In genomic region chr12:6457220-6457945, GRCh38 we compare ENCODE assay signal across 20 cellular contexts. TPM values are rescaled to one million over a fixed set of nuclear protein-coding genes. Genes with fewer than 3 reads are reported as not detected.
DNase-seq lines count a peak whose midpoint lies in the region; ATAC-seq, FAIRE-seq and TF ChIP-seq lines count a peak whose summit lies in the region.
"Had no signal": no experiment of that assay in that cellular context is flagged by ENCODE, and none has a peak within 500 bp of the region (broad histone marks: within the 10 kb centered on the region; RNA-seq: fewer than 3 reads in every experiment).

No MANE protein-coding gene starts in this region.

- intact Hi-C loops in natural killer cell (cut with micrococcal nuclease): no loop called here

- no peaks in the 10 kb centered on the region for H3K9me3 Mint-ChIP-seq in activated CD4-positive, alpha-beta T cell treated with anti-CD3 and anti-CD28 coated beads, Interleukin-2, amount 10 ng/mL, durations not matched to agents 7 days and 5 days
- H3K9me3 Mint-ChIP-seq in activated T-helper 17 cell treated with anti-CD3 and anti-CD28 coated beads, Interleukin-2, amount 50 U/mL, for 72 hours: no peaks in the 10 kb centered on the region
- H3K9me3 Mint-ChIP-seq in natural killer cell (no peaks in the 10 kb centered on the region), osteocyte (ENCODE audit: unreplicated experiment) (no peaks in the 10 kb centered on the region)
- H3K9me3 Mint-ChIP-seq: GM23338 had no signal

- peaks cover 85% of the 10 kb centered on the region for H3K36me3 Mint-ChIP-seq in activated CD4-positive, alpha-beta T cell treated with anti-CD3 and anti-CD28 coated beads, Interleukin-2, amount 10 ng/mL, durations not matched to agents 7 days and 5 days (ENCODE audit: low read depth)
- peaks cover 100% of the 10 kb centered on the region for H3K36me3 Mint-ChIP-seq in activated T-helper 17 cell treated with anti-CD3 and anti-CD28 coated beads, Interleukin-2, amount 50 U/mL, for 72 hours (ENCODE audit: low read depth)
- H3K36me3 Mint-ChIP-seq in natural killer cell (peaks cover 12% of the 10 kb centered on the region), osteocyte (ENCODE audit: unreplicated experiment) (peaks cover 13% of the 10 kb centered on the region)

- no peak for DNase-seq in activated CD4-positive, alpha-beta T cell treated with anti-CD3 and anti-CD28 coated beads, Interleukin-2, amount 10 ng/mL, durations not matched to agents 7 days and 5 days
- no peak for DNase-seq in activated CD4-positive, alpha-beta T cell treated with anti-CD3 and anti-CD28 coated beads for 48 hours
- DNase-seq in GM12891 (ENCODE audit: insufficient read length, low spot score) (no peak), natural killer cell (no peak), osteocyte (ENCODE audit: extremely low spot score, unreplicated experiment) (no peak), mucosa of gallbladder (ENCODE audit: low spot score) (no peak)
- DNase-seq: colonic mucosa, left lung, NCI-H1092 treated with DMSO at 0.1 percent for 48 hours, NCI-H82, upper lobe of left lung, WERI-Rb-1 had no signal

- peaks cover 80% of the 10 kb centered on the region for H3K4me1 Mint-ChIP-seq in activated CD4-positive, alpha-beta T cell treated with anti-CD3 and anti-CD28 coated beads, Interleukin-2, amount 10 ng/mL, durations not matched to agents 7 days and 5 days
- H3K4me1 Mint-ChIP-seq in activated T-helper 17 cell treated with anti-CD3 and anti-CD28 coated beads, Interleukin-2, amount 50 U/mL, for 72 hours: peaks cover 36% of the 10 kb centered on the region
- H3K4me1 Mint-ChIP-seq in natural killer cell: peaks cover 32 to 58% of the 10 kb centered on the region in 2 donors
- peaks cover 8% of the 10 kb centered on the region for H3K4me1 Mint-ChIP-seq in osteocyte (ENCODE audit: unreplicated experiment)

- no peak for ATAC-seq in activated T-helper 17 cell treated with anti-CD3 and anti-CD28 coated beads, Interleukin-2, amount 50 U/mL, for 72 hours (replicated peaks)
- ATAC-seq in natural killer cell (no peak), GM19035 (IDR thresholded peaks at IDR 0.05; ENCODE audit: unreplicated experiment) (no peak)
- ATAC-seq: GM23338, left lung, SK-N-SH treated with all-trans-retinoic acid at 6 μM for 48 hours had no signal

- H3K27ac Mint-ChIP-seq in activated CD4-positive, alpha-beta T cell treated with anti-CD3 and anti-CD28 coated beads, Interleukin-2, amount 10 ng/mL, durations not matched to agents 7 days and 5 days: peak overlapping the region; percentile 31
- peak overlapping the region; percentile 72 for H3K27ac Mint-ChIP-seq in activated T-helper 17 cell treated with anti-CD3 and anti-CD28 coated beads, Interleukin-2, amount 50 U/mL, for 72 hours
- peak overlapping the region; percentile 31 to 68 for H3K27ac Mint-ChIP-seq in natural killer cell
- H3K27ac Mint-ChIP-seq in osteocyte (ENCODE audit: unreplicated experiment): no peak overlapping the region
- H3K27ac Mint-ChIP-seq: GM23338 had no signal

- FAIRE-seq in GM12891 (lab: Jason Lieb, UNC): no peak
- FAIRE-seq: astrocyte, frontal cortex, RCC 7860 had no signal

- CTCF ChIA-PET in activated CD4-positive, alpha-beta T cell treated with anti-CD3 and anti-CD28 coated beads, Interleukin-2, amount 10 ng/mL, durations not matched to agents 7 days and 5 days (lab: Charles Lee): interaction anchor here (0.9 to 2.6 kb wide), 9 partner anchors 8 to 133 kb away, joined by 3 to 6 read pairs (median 4); partner anchors contain the start of genes CD27 and VAMP1

- no peaks in the 10 kb centered on the region for H3K27me3 Mint-ChIP-seq in activated CD4-positive, alpha-beta T cell treated with anti-CD3 and anti-CD28 coated beads, Interleukin-2, amount 10 ng/mL, durations not matched to agents 7 days and 5 days
- no peaks in the 10 kb centered on the region for H3K27me3 Mint-ChIP-seq in activated T-helper 17 cell treated with anti-CD3 and anti-CD28 coated beads, Interleukin-2, amount 50 U/mL, for 72 hours
- H3K27me3 Mint-ChIP-seq in natural killer cell (ENCODE audit: low read depth in 2 of 2): no peaks in the 10 kb centered on the region
- no peaks in the 10 kb centered on the region for H3K27me3 Mint-ChIP-seq in osteocyte (ENCODE audit: unreplicated experiment)

- TF ChIP-seq CTCF in natural killer cell (IDR thresholded peaks at IDR 0.05) (no peak), osteocyte (IDR thresholded peaks at IDR 0.05) (no peak)

- POLR2A ChIA-PET in activated CD4-positive, alpha-beta T cell treated with anti-CD3 and anti-CD28 coated beads, Interleukin-2, amount 10 ng/mL, durations not matched to agents 7 days and 5 days (lab: Charles Lee): no interaction called here

- no peak overlapping the region for H3K4me3 Mint-ChIP-seq in activated CD4-positive, alpha-beta T cell treated with anti-CD3 and anti-CD28 coated beads, Interleukin-2, amount 10 ng/mL, durations not matched to agents 7 days and 5 days
- H3K4me3 Mint-ChIP-seq in activated T-helper 17 cell treated with anti-CD3 and anti-CD28 coated beads, Interleukin-2, amount 50 U/mL, for 72 hours: peak overlapping the region; percentile 6
- H3K4me3 Mint-ChIP-seq in natural killer cell (no peak overlapping the region), osteocyte (ENCODE audit: unreplicated experiment) (no peak overlapping the region)
- H3K4me3 Mint-ChIP-seq: GM23338 had no signal

- TF ChIP-seq POLR2A in GM12891 (IDR thresholded peaks at IDR 0.05; ENCODE audit: low read depth, low read length): no peak

TF ChIP-seq in GM12891, 5 proteins besides CTCF, POLR2A, EP300 and RAD21:
- TF ChIP-seq POLR2AphosphoS5 (IDR thresholded peaks at IDR 0.05; ENCODE audit: low read depth, low read length) (0 out of 2 replicates have a peak, but pooled peaks have one; percentile 7), TAF1 (IDR thresholded peaks at IDR 0.05; ENCODE audit: low read depth, low read length) (no peak), POU2F2 (IDR thresholded peaks at IDR 0.05; ENCODE audit: low read depth, low read length) (0 out of 2 replicates have a peak, but pooled peaks have one; percentile 13)

RNA-seq across cellular contexts. Expression of gene TAPBPL, which starts 5.5 kb away (rescaled TPM):
- total RNA-seq in activated CD4-positive, alpha-beta T cell treated with anti-CD3 and anti-CD28 coated beads, Interleukin-2, amount 10 ng/mL, durations not matched to agents 7 days and 5 days: 10 to 100 TPM; 45.8 to 47.9 TPM
- 29.7 TPM for polyA plus RNA-seq in GM12891 (2012; ENCODE audit: low read depth, missing spikeins)
- total RNA-seq in activated T-helper 17 cell treated with anti-CD3 and anti-CD28 coated beads, Interleukin-2, amount 50 U/mL, for 72 hours: 10 to 100 TPM; 24.1 to 28.2 TPM
- total RNA-seq in natural killer cell (10 to 100 TPM; 43.0 to 51.4 (median 46.9) TPM), osteocyte (13.1 and 17.0 TPM in 2 replicates), mucosa of gallbladder (53.1 TPM)

RNA-seq across cellular contexts. Expression of gene CD27, which starts 12.6 kb away (rescaled TPM):
- 100 to 1,000 TPM; 115 to 134 TPM for total RNA-seq in activated CD4-positive, alpha-beta T cell treated with anti-CD3 and anti-CD28 coated beads, Interleukin-2, amount 10 ng/mL, durations not matched to agents 7 days and 5 days
- polyA plus RNA-seq in GM12891 (2012; ENCODE audit: low read depth, missing spikeins): 112 TPM
- 10 to 100 TPM; 21.1 to 42.1 TPM for total RNA-seq in activated T-helper 17 cell treated with anti-CD3 and anti-CD28 coated beads, Interleukin-2, amount 50 U/mL, for 72 hours
- total RNA-seq in natural killer cell (10 to 100 TPM in 1 of 3 donors, 1 to 10 TPM in 2; 2.7 to 13.7 (median 3.1) TPM), osteocyte (not detected in 2 replicates), mucosa of gallbladder (3.8 TPM)
- total RNA-seq: A673, astrocyte, GM23338 had no signal

RNA-seq across cellular contexts. Expression of gene VAMP1, which starts 13.1 kb away (rescaled TPM):
- total RNA-seq in activated CD4-positive, alpha-beta T cell treated with anti-CD3 and anti-CD28 coated beads, Interleukin-2, amount 10 ng/mL, durations not matched to agents 7 days and 5 days: 10 to 100 TPM; 61.4 to 73.4 TPM
- 30.6 TPM for polyA plus RNA-seq in GM12891 (2012; ENCODE audit: low read depth, missing spikeins)
- total RNA-seq in activated T-helper 17 cell treated with anti-CD3 and anti-CD28 coated beads, Interleukin-2, amount 50 U/mL, for 72 hours: 10 to 100 TPM; 19.9 to 81.8 TPM
- total RNA-seq in natural killer cell (10 to 100 TPM; 81.0 to 84.3 (median 83.8) TPM), osteocyte (6.9 and 9.1 TPM in 2 replicates), mucosa of gallbladder (12.3 TPM)

RNA-seq across cellular contexts. Expression of gene MRPL51, which starts 35.7 kb away (rescaled TPM):
- total RNA-seq in activated CD4-positive, alpha-beta T cell treated with anti-CD3 and anti-CD28 coated beads, Interleukin-2, amount 10 ng/mL, durations not matched to agents 7 days and 5 days: 100 to 1,000 TPM; 212 to 241 TPM
- polyA plus RNA-seq in GM12891 (2012; ENCODE audit: low read depth, missing spikeins): 236 TPM
- total RNA-seq in activated T-helper 17 cell treated with anti-CD3 and anti-CD28 coated beads, Interleukin-2, amount 50 U/mL, for 72 hours: 100 to 1,000 TPM; 262 to 317 TPM
- total RNA-seq in natural killer cell (10 to 100 TPM; 32.8 to 48.3 (median 45.4) TPM), osteocyte (172 TPM in 2 replicates), mucosa of gallbladder (134 TPM)

RNA-seq across cellular contexts. Expression of gene NCAPD2, which starts 36.5 kb away (rescaled TPM):
- 100 to 1,000 TPM; 191 to 202 TPM for total RNA-seq in activated CD4-positive, alpha-beta T cell treated with anti-CD3 and anti-CD28 coated beads, Interleukin-2, amount 10 ng/mL, durations not matched to agents 7 days and 5 days
- 48.3 TPM for polyA plus RNA-seq in GM12891 (2012; ENCODE audit: low read depth, missing spikeins)
- 100 to 1,000 TPM; 167 to 176 TPM for total RNA-seq in activated T-helper 17 cell treated with anti-CD3 and anti-CD28 coated beads, Interleukin-2, amount 50 U/mL, for 72 hours
- total RNA-seq in natural killer cell: 10 to 100 TPM; 38.8 to 53.1 (median 44.1) TPM
- 36.4 and 36.9 TPM in 2 replicates for total RNA-seq in osteocyte
- total RNA-seq in mucosa of gallbladder: 36.6 TPM
